In the genomic region with DNA sequence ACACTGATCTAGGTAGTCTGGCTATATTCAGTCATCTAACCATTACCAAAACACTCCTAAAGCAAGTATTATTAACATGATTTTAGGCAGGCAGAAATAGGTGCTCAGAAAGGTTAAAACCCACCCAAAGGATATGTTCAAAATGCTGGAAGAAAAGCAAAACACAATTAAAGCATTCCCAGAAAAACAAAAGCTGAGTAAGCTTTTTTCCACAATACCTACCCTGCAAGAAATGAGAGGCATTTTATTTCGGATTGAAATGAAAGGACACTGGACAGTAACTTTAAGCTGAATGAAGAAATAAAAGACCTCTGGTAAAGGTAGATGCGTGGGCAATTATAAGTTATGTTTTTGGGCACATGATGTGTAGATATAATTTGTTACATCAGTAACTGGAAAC, we compare ENCODE assay signal across 4 cellular contexts.
TF ChIP-seq lines count a peak whose summit lies in the region.

No MANE protein-coding gene starts in this region.

TF ChIP-seq in A549, 52 proteins besides CTCF, POLR2A, EP300 and RAD21:
- TF ChIP-seq HOXA7 (CRISPR knock-in tag; IDR thresholded peaks at IDR 0.05) = no peak
- TF ChIP-seq MAFK (IDR thresholded peaks at IDR 0.05; ENCODE audit: partially characterized antibody) = peak; percentile 79

TF ChIP-seq in IMR-90, 13 proteins besides CTCF, POLR2A, EP300 and RAD21:
- TF ChIP-seq NFE2L2 (IDR thresholded peaks at IDR 0.05; ENCODE audit: low read depth, low read length) = no peak
- TF ChIP-seq MAFK (IDR thresholded peaks at IDR 0.05; ENCODE audit: low read depth, low read length) = peak; percentile 62; the same call in 1 of the 2 replicates

TF ChIP-seq in H1, 55 proteins besides CTCF, POLR2A, EP300 and RAD21:
- TF ChIP-seq SIRT6 (IDR thresholded peaks at IDR 0.05; ENCODE audit: low read length) = no peak
- TF ChIP-seq, protein P1, sequence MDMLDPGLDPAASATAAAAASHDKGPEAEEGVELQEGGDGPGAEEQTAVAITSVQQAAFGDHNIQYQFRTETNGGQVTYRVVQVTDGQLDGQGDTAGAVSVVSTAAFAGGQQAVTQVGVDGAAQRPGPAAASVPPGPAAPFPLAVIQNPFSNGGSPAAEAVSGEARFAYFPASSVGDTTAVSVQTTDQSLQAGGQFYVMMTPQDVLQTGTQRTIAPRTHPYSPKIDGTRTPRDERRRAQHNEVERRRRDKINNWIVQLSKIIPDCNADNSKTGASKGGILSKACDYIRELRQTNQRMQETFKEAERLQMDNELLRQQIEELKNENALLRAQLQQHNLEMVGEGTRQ (IDR thresholded peaks at IDR 0.05; ENCODE audit: low read length) = no peak
- no peak for TF ChIP-seq RBBP5 (IDR thresholded peaks at IDR 0.05; ENCODE audit: borderline replicate concordance, low read depth, low read length)
- no peak for TF ChIP-seq CHD1 (IDR thresholded peaks at IDR 0.05; ENCODE audit: low read depth, low read length)
- TF ChIP-seq FOSL1 (IDR thresholded peaks at IDR 0.05; ENCODE audit: insufficient read depth, low read depth, low read length) = no peak
- TF ChIP-seq MAFK (IDR thresholded peaks at IDR 0.05; ENCODE audit: low read depth, low read length) = peak; percentile 36; the same call in 1 of the 2 replicates
- no peak for TF ChIP-seq SP2 (IDR thresholded peaks at IDR 0.05; ENCODE audit: low read length)
- TF ChIP-seq, protein P2, sequence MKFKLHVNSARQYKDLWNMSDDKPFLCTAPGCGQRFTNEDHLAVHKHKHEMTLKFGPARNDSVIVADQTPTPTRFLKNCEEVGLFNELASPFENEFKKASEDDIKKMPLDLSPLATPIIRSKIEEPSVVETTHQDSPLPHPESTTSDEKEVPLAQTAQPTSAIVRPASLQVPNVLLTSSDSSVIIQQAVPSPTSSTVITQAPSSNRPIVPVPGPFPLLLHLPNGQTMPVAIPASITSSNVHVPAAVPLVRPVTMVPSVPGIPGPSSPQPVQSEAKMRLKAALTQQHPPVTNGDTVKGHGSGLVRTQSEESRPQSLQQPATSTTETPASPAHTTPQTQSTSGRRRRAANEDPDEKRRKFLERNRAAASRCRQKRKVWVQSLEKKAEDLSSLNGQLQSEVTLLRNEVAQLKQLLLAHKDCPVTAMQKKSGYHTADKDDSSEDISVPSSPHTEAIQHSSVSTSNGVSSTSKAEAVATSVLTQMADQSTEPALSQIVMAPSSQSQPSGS (IDR thresholded peaks at IDR 0.05; ENCODE audit: low read length) = no peak

TF ChIP-seq in liver, 16 proteins besides CTCF, POLR2A, EP300 and RAD21:
- TF ChIP-seq, protein P3, sequence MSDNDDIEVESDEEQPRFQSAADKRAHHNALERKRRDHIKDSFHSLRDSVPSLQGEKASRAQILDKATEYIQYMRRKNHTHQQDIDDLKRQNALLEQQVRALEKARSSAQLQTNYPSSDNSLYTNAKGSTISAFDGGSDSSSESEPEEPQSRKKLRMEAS (IDR thresholded peaks at IDR 0.05) = no peak
- TF ChIP-seq HNF4G (IDR thresholded peaks at IDR 0.05) (no peak), SP1 (IDR thresholded peaks at IDR 0.05) (no peak), GABPA (IDR thresholded peaks at IDR 0.05 in 1 of 2, conservative IDR thresholded peaks at IDR 0.05 in 1 of 2) (no peak), FOXA2 (IDR thresholded peaks at IDR 0.05) (no peak), NR2F2 (IDR thresholded peaks at IDR 0.05) (no peak), YY1 (IDR thresholded peaks at IDR 0.05) (no peak), RXRA (IDR thresholded peaks at IDR 0.05) (no peak), FOXA1 (IDR thresholded peaks at IDR 0.05) (no peak), JUND (IDR thresholded peaks at IDR 0.05) (no peak), HNF4A (conservative IDR thresholded peaks at IDR 0.05) (no peak), EGR1 (IDR thresholded peaks at IDR 0.05; ENCODE audit: low read depth in 2 of 2) (no peak), TAF1 (conservative IDR thresholded peaks at IDR 0.05) (no peak)
- TF ChIP-seq, protein P4, sequence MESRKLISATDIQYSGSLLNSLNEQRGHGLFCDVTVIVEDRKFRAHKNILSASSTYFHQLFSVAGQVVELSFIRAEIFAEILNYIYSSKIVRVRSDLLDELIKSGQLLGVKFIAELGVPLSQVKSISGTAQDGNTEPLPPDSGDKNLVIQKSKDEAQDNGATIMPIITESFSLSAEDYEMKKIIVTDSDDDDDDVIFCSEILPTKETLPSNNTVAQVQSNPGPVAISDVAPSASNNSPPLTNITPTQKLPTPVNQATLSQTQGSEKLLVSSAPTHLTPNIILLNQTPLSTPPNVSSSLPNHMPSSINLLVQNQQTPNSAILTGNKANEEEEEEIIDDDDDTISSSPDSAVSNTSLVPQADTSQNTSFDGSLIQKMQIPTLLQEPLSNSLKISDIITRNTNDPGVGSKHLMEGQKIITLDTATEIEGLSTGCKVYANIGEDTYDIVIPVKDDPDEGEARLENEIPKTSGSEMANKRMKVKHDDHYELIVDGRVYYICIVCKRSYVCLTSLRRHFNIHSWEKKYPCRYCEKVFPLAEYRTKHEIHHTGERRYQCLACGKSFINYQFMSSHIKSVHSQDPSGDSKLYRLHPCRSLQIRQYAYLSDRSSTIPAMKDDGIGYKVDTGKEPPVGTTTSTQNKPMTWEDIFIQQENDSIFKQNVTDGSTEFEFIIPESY (IDR thresholded peaks at IDR 0.05) = no peak
- TF ChIP-seq, protein P5, sequence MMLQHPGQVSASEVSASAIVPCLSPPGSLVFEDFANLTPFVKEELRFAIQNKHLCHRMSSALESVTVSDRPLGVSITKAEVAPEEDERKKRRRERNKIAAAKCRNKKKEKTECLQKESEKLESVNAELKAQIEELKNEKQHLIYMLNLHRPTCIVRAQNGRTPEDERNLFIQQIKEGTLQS (IDR thresholded peaks at IDR 0.05) = no peak
- TF ChIP-seq, protein P6, sequence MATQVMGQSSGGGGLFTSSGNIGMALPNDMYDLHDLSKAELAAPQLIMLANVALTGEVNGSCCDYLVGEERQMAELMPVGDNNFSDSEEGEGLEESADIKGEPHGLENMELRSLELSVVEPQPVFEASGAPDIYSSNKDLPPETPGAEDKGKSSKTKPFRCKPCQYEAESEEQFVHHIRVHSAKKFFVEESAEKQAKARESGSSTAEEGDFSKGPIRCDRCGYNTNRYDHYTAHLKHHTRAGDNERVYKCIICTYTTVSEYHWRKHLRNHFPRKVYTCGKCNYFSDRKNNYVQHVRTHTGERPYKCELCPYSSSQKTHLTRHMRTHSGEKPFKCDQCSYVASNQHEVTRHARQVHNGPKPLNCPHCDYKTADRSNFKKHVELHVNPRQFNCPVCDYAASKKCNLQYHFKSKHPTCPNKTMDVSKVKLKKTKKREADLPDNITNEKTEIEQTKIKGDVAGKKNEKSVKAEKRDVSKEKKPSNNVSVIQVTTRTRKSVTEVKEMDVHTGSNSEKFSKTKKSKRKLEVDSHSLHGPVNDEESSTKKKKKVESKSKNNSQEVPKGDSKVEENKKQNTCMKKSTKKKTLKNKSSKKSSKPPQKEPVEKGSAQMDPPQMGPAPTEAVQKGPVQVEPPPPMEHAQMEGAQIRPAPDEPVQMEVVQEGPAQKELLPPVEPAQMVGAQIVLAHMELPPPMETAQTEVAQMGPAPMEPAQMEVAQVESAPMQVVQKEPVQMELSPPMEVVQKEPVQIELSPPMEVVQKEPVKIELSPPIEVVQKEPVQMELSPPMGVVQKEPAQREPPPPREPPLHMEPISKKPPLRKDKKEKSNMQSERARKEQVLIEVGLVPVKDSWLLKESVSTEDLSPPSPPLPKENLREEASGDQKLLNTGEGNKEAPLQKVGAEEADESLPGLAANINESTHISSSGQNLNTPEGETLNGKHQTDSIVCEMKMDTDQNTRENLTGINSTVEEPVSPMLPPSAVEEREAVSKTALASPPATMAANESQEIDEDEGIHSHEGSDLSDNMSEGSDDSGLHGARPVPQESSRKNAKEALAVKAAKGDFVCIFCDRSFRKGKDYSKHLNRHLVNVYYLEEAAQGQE (IDR thresholded peaks at IDR 0.05) = no peak
